In the genomic region with DNA sequence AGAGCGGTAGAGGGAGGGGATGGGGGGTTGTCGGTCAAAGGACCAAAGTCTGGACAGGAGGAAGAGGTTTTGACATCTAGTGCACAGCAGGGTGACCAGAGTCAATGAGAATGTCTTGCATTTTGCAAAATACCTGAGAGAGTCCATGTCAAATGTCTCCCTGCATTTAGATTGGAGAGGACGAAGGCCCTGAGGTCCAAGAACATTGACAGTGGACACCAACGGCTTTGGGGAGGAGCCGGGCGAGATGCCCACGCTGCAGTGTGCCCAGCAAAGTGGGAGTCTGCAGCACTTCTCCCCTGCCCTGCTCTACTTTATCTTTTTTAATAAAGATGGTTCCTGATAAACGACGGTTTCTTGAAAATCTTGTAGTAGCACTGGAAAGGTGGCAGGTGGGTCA, we compare ENCODE assay signal across 16 cellular contexts.
DNase-seq lines count a peak whose midpoint lies in the region; ATAC-seq and TF ChIP-seq lines count a peak whose summit lies in the region.
"Had no signal": no experiment of that assay in that cellular context is flagged by ENCODE, and none has a peak within 500 bp of the region (broad histone marks: within the 10 kb centered on the region; RNA-seq: fewer than 3 reads in every experiment).

No MANE protein-coding gene starts in this region.

- H3K9me3 Mint-ChIP-seq in H9 (peaks cover 3 to 8% of the 10 kb centered on the region in 2 experiments; a peak in 4 of 5 replicates), endodermal cell (peaks cover 11% of the 10 kb centered on the region)
- H3K9me3 Mint-ChIP-seq: CD4-positive, alpha-beta T cell had no signal

- H2AFZ ChIP-seq in H9 (ENCODE audit: low read length) = no peak overlapping the region
- H2AFZ ChIP-seq: GM23338 had no signal

- H4K5ac ChIP-seq in H9 (ENCODE audit: insufficient read length, low read depth, low read length) = no peak overlapping the region

- DNase-seq in H9 = peak; percentile 10
- no peak for DNase-seq in T-helper 17 cell
- peak; percentile 22 for DNase-seq in endodermal cell
- DNase-seq in stomach = peak; percentile 20
- no peak for DNase-seq in islet precursor cell
- no peak for DNase-seq in cortex of kidney (lab: John Stamatoyannopoulos, UW)
- DNase-seq: AML-193; Caco-2; CD4-positive, alpha-beta T cell; HFFc6 had no signal

- no peak overlapping the region for H3K23ac ChIP-seq in H9 (ENCODE audit: insufficient read length, low read depth, low read length)

- no peak for ATAC-seq in T-helper 17 cell
- ATAC-seq in GM19455 (IDR thresholded peaks at IDR 0.05; ENCODE audit: unreplicated experiment) = no peak
- ATAC-seq: A549, GM23338, HCT116 had no signal

- H3K9ac ChIP-seq in H9 (ENCODE audit: extremely low read depth, insufficient read length, low read length) (no peak overlapping the region), endodermal cell (ENCODE audit: extremely low read depth, low read length, poor library complexity, severe bottlenecking) (no peak overlapping the region)

- no peak overlapping the region for H3K56ac ChIP-seq in H9 (ENCODE audit: insufficient read length, low read depth, low read length)

- TF ChIP-seq CTCF in H9 (conservative IDR thresholded peaks at IDR 0.05) = no peak
- no peak for TF ChIP-seq CTCF in endodermal cell (conservative IDR thresholded peaks at IDR 0.05)
- TF ChIP-seq CTCF in stomach (IDR thresholded peaks at IDR 0.05) = no peak

- no peak overlapping the region for H2AK5ac ChIP-seq in H9 (ENCODE audit: insufficient read length, low read length)

- H3K4me1 Mint-ChIP-seq in H9 (peaks cover 4 to 10% of the 10 kb centered on the region in 2 experiments), T-helper 17 cell (peaks cover 26% of the 10 kb centered on the region), endodermal cell (no peaks in the 10 kb centered on the region)

- no peak for TF ChIP-seq EP300 in stomach (IDR thresholded peaks at IDR 0.05)

- H2BK20ac ChIP-seq in H9 (ENCODE audit: low read depth, low read length, poor library complexity, severe bottlenecking) = no peak overlapping the region

- no peak overlapping the region for H3K18ac ChIP-seq in H9 (ENCODE audit: insufficient read length, low read depth, low read length)

- no peak overlapping the region for H3T11ph ChIP-seq in H9 (ENCODE audit: low read length)

- no peak overlapping the region for H4K8ac ChIP-seq in H9 (replicated peaks; ENCODE audit: insufficient read length, low read depth, low read length)

- intact Hi-C loops in stomach (cut with DNase I; ENCODE audit: low total_unique reads) = no loop called here

- no peaks in the 10 kb centered on the region for H3K79me1 ChIP-seq in H9 (ENCODE audit: insufficient read depth, low read depth, low read length, poor library complexity, severe bottlenecking)

- H3K79me2 ChIP-seq in H9 (ENCODE audit: insufficient read depth, low read length) = no peaks in the 10 kb centered on the region

- H3K14ac ChIP-seq in H9 (ENCODE audit: insufficient read depth, low read length) = no peak overlapping the region

- H3K36me3 ChIP-seq in endodermal cell (ENCODE audit: control insufficient read depth, insufficient read depth, low read length) (no peaks in the 10 kb centered on the region), stomach (no peaks in the 10 kb centered on the region)

- H3K27ac ChIP-seq in H9 (ENCODE audit: insufficient read length, low read depth, low read length) (no peak overlapping the region), endodermal cell (ENCODE audit: low read depth, low read length) (no peak overlapping the region), stomach (no peak overlapping the region)
- H3K27ac ChIP-seq: A549, C4-2B, HL-60 had no signal

- H3K27me3 Mint-ChIP-seq in H9 (ENCODE audit: low read depth) = peaks cover 3% of the 10 kb centered on the region
- no peaks in the 10 kb centered on the region for H3K27me3 Mint-ChIP-seq in T-helper 17 cell
- H3K27me3 Mint-ChIP-seq in endodermal cell (ENCODE audit: insufficient read depth) = peaks cover 2% of the 10 kb centered on the region
- H3K27me3 Mint-ChIP-seq: CD4-positive, alpha-beta T cell had no signal

- H3K4me1 ChIP-seq in H9 (ENCODE audit: insufficient read depth, low read length) = no peaks in the 10 kb centered on the region
- H3K4me1 ChIP-seq in endodermal cell (ENCODE audit: control insufficient read depth, insufficient read depth, low read length) = no peaks in the 10 kb centered on the region
- H3K4me1 ChIP-seq in stomach = peaks cover 0 to 5% (median 0%) of the 10 kb centered on the region in 4 donors
- H3K4me1 ChIP-seq: A549, Caco-2 had no signal

- H4K20me1 ChIP-seq in H9 (ENCODE audit: control insufficient read depth, insufficient read depth, insufficient read length) = no peaks in the 10 kb centered on the region

- no peaks in the 10 kb centered on the region for H3K23me2 ChIP-seq in H9 (ENCODE audit: insufficient read length, low read depth, low read length, poor library complexity, severe bottlenecking)

- H3K9me3 ChIP-seq in H9 (ENCODE audit: control insufficient read depth, low read depth, low read length) (no peaks in the 10 kb centered on the region), T-helper 17 cell (ENCODE audit: control insufficient read depth, low read length, poor library complexity, severe bottlenecking) (no peaks in the 10 kb centered on the region), endodermal cell (ENCODE audit: control insufficient read depth, low read length) (no peaks in the 10 kb centered on the region), stomach (no peaks in the 10 kb centered on the region)
- H3K9me3 ChIP-seq: A549, Caco-2 had no signal

- H2BK5ac ChIP-seq in H9 (ENCODE audit: insufficient read length, low read length) = no peak overlapping the region

- H2BK12ac ChIP-seq in H9 (ENCODE audit: insufficient read length, low read depth, low read length) = no peak overlapping the region

- no peak overlapping the region for H2BK15ac ChIP-seq in H9 (ENCODE audit: low read depth, low read length)

- H3K4me2 ChIP-seq in H9 (ENCODE audit: insufficient read depth, insufficient read length, low read length) = no peak overlapping the region
- H3K4me2 ChIP-seq: A549, GM23338 had no signal

- peaks cover 0 to 8% (median 5%) of the 10 kb centered on the region in 3 experiments; a peak in 4 of 7 replicates for H3K36me3 Mint-ChIP-seq in H9 (ENCODE audit: insufficient read depth in 1 of 3, low read depth in 3 of 3)
- no peaks in the 10 kb centered on the region for H3K36me3 Mint-ChIP-seq in T-helper 17 cell (ENCODE audit: low read depth)
- no peaks in the 10 kb centered on the region for H3K36me3 Mint-ChIP-seq in endodermal cell (ENCODE audit: low read depth)

- H3K4me3 Mint-ChIP-seq in H9 (no peak overlapping the region), T-helper 17 cell (peak overlapping the region; percentile 69), endodermal cell (no peak overlapping the region)
- H3K4me3 Mint-ChIP-seq: CD4-positive, alpha-beta T cell; GM23338; HFFc6 had no signal

- H2BK120ac ChIP-seq in H9 (ENCODE audit: low read depth, low read length, poor library complexity, severe bottlenecking) = no peak overlapping the region

- no peak for TF ChIP-seq POLR2A in stomach (IDR thresholded peaks at IDR 0.05)

- H3K4ac ChIP-seq in H9 (ENCODE audit: low read depth, low read length) = no peak overlapping the region

- no peak overlapping the region for H4K91ac ChIP-seq in H9 (ENCODE audit: insufficient read length, low read depth, low read length)

- no peaks in the 10 kb centered on the region for H3K27me3 ChIP-seq in H9 (ENCODE audit: insufficient read depth, low read length)
- no peaks in the 10 kb centered on the region for H3K27me3 ChIP-seq in endodermal cell (ENCODE audit: control insufficient read depth, insufficient read depth, low read length, poor library complexity, severe bottlenecking)
- no peaks in the 10 kb centered on the region for H3K27me3 ChIP-seq in stomach

- H3K27ac Mint-ChIP-seq in H9 = no peak overlapping the region
- peak overlapping the region; percentile 75 for H3K27ac Mint-ChIP-seq in T-helper 17 cell
- no peak overlapping the region for H3K27ac Mint-ChIP-seq in endodermal cell
- H3K27ac Mint-ChIP-seq: CD4-positive, alpha-beta T cell; GM23338; HFFc6 had no signal

- no peak overlapping the region for H3K4me3 ChIP-seq in endodermal cell (ENCODE audit: low read length)
- no peak overlapping the region for H3K4me3 ChIP-seq in stomach
- H3K4me3 ChIP-seq: A549, GM23338 had no signal

- no CpG with 5 or more reads among the region's 9 CpGs for WGBS in H9 (ENCODE audit: extremely low coverage, insufficient read length, low lambda C conversion rate)
- WGBS in endodermal cell (ENCODE audit: insufficient coverage in 1 of 2, insufficient read length in 1 of 2), 2 experiments = 86 to 92% methylated on average over 5 to 9 of the region's 9 CpGs
- 77 to 89% (median 84%) methylated on average over 7 to 9 of the region's 9 CpGs for WGBS in stomach, 5 donors

Comparison
In these comparisons a context has a peak if more than half of its experiments do, and no peak if none do; other contexts are left out.
1. DNase-seq: peak in H9 (single experiment), endodermal cell (single experiment) and stomach (single experiment); none in T-helper 17 cell (0 of 3), islet precursor cell (single experiment) and cortex of kidney (single experiment).